In genomic region chr10:97259119-97259518, GRCh38 we compare ENCODE assay signal across 18 cellular contexts. TPM values are rescaled to one million over a fixed set of nuclear protein-coding genes. Genes with fewer than 3 reads are reported as not detected.
A peak's percentile ranks its signal among the peaks of the same experiment; 100 is the strongest.
DNase-seq lines count a peak whose midpoint lies in the region; FAIRE-seq and TF ChIP-seq lines count a peak whose summit lies in the region.
"Had no signal": no experiment of that assay in that cellular context is flagged by ENCODE, and none has a peak within 500 bp of the region (broad histone marks: within the 10 kb centered on the region; RNA-seq: fewer than 3 reads in every experiment).

No MANE protein-coding gene starts in this region.

- H3K4me3 Mint-ChIP-seq in Caco-2 (ENCODE audit: unreplicated experiment) = no peak overlapping the region
- no peak overlapping the region for H3K4me3 Mint-ChIP-seq in T-helper 2 cell treated with Interferon-gamma antibody and Interleukin-4, amounts not matched to agents 5 μg/mL and 100 μg/mL, for 36 hours
- H3K4me3 Mint-ChIP-seq: B cell; CD4-positive, alpha-beta T cell; H9 had no signal

- H3K4me1 ChIP-seq in Caco-2 (peaks cover 9% of the 10 kb centered on the region), Peyer's patch (no peaks in the 10 kb centered on the region), hepatocyte (ENCODE audit: insufficient read depth) (peaks cover 8% of the 10 kb centered on the region), small intestine (ENCODE audit: control insufficient read depth in 2 of 2, insufficient read depth in 1 of 2, low read depth in 1 of 2, low read length in 1 of 2) (peaks cover 0 to 4% of the 10 kb centered on the region in 2 donors)

- H3K27ac Mint-ChIP-seq in Caco-2 (ENCODE audit: unreplicated experiment) = no peak overlapping the region
- no peak overlapping the region for H3K27ac Mint-ChIP-seq in T-helper 2 cell treated with Interferon-gamma antibody and Interleukin-4, amounts not matched to agents 5 μg/mL and 100 μg/mL, for 36 hours
- H3K27ac Mint-ChIP-seq: B cell; CD4-positive, alpha-beta T cell; H9 had no signal

- H3K9me3 Mint-ChIP-seq in Caco-2 (ENCODE audit: unreplicated experiment) = no peaks in the 10 kb centered on the region
- H3K9me3 Mint-ChIP-seq in T-helper 2 cell treated with Interferon-gamma antibody and Interleukin-4, amounts not matched to agents 5 μg/mL and 100 μg/mL, for 36 hours = peaks cover 6% of the 10 kb centered on the region
- H3K9me3 Mint-ChIP-seq: CD4-positive, alpha-beta T cell; H9 had no signal

- no peaks in the 10 kb centered on the region; the same call in 1 of the 2 replicates for H3K36me3 ChIP-seq in Caco-2 (ENCODE audit: control insufficient read depth, insufficient read depth, low read length)
- H3K36me3 ChIP-seq in Peyer's patch = peaks cover 0 to 20% (median 0%) of the 10 kb centered on the region in 3 donors
- H3K36me3 ChIP-seq in hepatocyte (replicated peaks; ENCODE audit: insufficient read depth, low read depth) = no peaks in the 10 kb centered on the region
- peaks cover 0 to 2% of the 10 kb centered on the region in 2 donors for H3K36me3 ChIP-seq in small intestine (ENCODE audit: control insufficient read depth in 2 of 2, insufficient read depth in 2 of 2, low read length in 2 of 2)

- H3K27me3 Mint-ChIP-seq in Caco-2 (ENCODE audit: insufficient read depth, unreplicated experiment) = no peaks in the 10 kb centered on the region
- H3K27me3 Mint-ChIP-seq in T-helper 2 cell treated with Interferon-gamma antibody and Interleukin-4, amounts not matched to agents 5 μg/mL and 100 μg/mL, for 36 hours (ENCODE audit: low read depth) = no peaks in the 10 kb centered on the region
- H3K27me3 Mint-ChIP-seq: B cell; CD4-positive, alpha-beta T cell had no signal

- no peaks in the 10 kb centered on the region for H3K79me2 ChIP-seq in hepatocyte

- H3K27me3 ChIP-seq in Caco-2 (replicated peaks; ENCODE audit: control insufficient read depth, insufficient read depth, low read length) (no peaks in the 10 kb centered on the region), Peyer's patch (no peaks in the 10 kb centered on the region), hepatocyte (no peaks in the 10 kb centered on the region), small intestine (ENCODE audit: control insufficient read depth in 2 of 2, insufficient read depth in 2 of 2, low read length in 2 of 2) (no peaks in the 10 kb centered on the region)

- peak overlapping the region; percentile 21 for H3K4me2 ChIP-seq in hepatocyte

- H3K36me3 Mint-ChIP-seq in Caco-2 (ENCODE audit: insufficient read depth, unreplicated experiment) = no peaks in the 10 kb centered on the region
- peaks cover 42% of the 10 kb centered on the region for H3K36me3 Mint-ChIP-seq in T-helper 2 cell treated with Interferon-gamma antibody and Interleukin-4, amounts not matched to agents 5 μg/mL and 100 μg/mL, for 36 hours (ENCODE audit: low read depth)

- no peaks in the 10 kb centered on the region for H4K20me1 ChIP-seq in hepatocyte (ENCODE audit: insufficient read depth, poor library complexity, severe bottlenecking)

- CTCF ChIA-PET in Caco-2 (lab: Charles Lee) = interaction anchor here (0.6 kb wide), 1 partner anchor 47 kb away, joined by 7 read pairs; no protein-coding TSS in a partner anchor

- no peak for FAIRE-seq in small intestine (lab: Jason Lieb, UNC)
- FAIRE-seq: A204.1, G401.6, GM12891 had no signal

- POLR2A ChIA-PET in Caco-2 (lab: Charles Lee) = interaction anchor here (0.5 to 0.7 kb wide), 3 partner anchors 22 to 372 kb away, joined by 3 to 4 read pairs (median 3); partner anchors contain the start of gene RRP12

- no peaks in the 10 kb centered on the region for H3K9me2 ChIP-seq in hepatocyte (replicated peaks; ENCODE audit: insufficient read depth)

- no peak for TF ChIP-seq POLR2A in Peyer's patch (IDR thresholded peaks at IDR 0.05)

- no peaks in the 10 kb centered on the region for H3K9me3 ChIP-seq in Caco-2
- no peaks in the 10 kb centered on the region for H3K9me3 ChIP-seq in Peyer's patch
- no peaks in the 10 kb centered on the region for H3K9me3 ChIP-seq in hepatocyte (ENCODE audit: low read depth)
- no peaks in the 10 kb centered on the region for H3K9me3 ChIP-seq in small intestine (ENCODE audit: control insufficient read depth, low read depth)

- no TSS peak for BruUV-seq in Caco-2 (replicated peaks; lab: Mats Ljungman, UMichigan)

- DNase-seq in Caco-2 (peak; percentile 14 to 46), Peyer's patch (peak in 1 of 3 donors; percentile 57), hepatocyte (ENCODE audit: low spot score) (peak; percentile 43), small intestine (peak; percentile 96), DMS 273 (lab: John Stamatoyannopoulos, UW; ENCODE audit: unreplicated experiment) (no peak), foreskin fibroblast (no peak)
- DNase-seq in T-helper 2 cell treated with Interferon-gamma antibody and Interleukin-4, amounts not matched to agents 5 μg/mL and 100 μg/mL, for 36 hours (ENCODE audit: low spot score) = no peak
- DNase-seq: C1 segment of cervical spinal cord; CD4-positive, alpha-beta T cell; DMS153; DMS79 treated with DMSO at 0.1 percent for 48 hours; EL; GOT3; H9 had no signal

- TF ChIP-seq CTCF in Caco-2 (IDR thresholded peaks at IDR 0.05; ENCODE audit: insufficient read depth in 1 of 2, low read depth in 1 of 2, low read length in 1 of 2, severe bottlenecking in 1 of 2, unreplicated experiment in 1 of 2) (no peak), Peyer's patch (IDR thresholded peaks at IDR 0.05) (no peak), hepatocyte (IDR thresholded peaks at IDR 0.05; ENCODE audit: poor library complexity) (no peak), foreskin fibroblast (IDR thresholded peaks at IDR 0.05; ENCODE audit: low read depth, low read length) (no peak)

- intact Hi-C loops in Caco-2 (cut with micrococcal nuclease; ENCODE audit: unreplicated experiment) = no loop called here

- peaks cover 6% of the 10 kb centered on the region for H3K4me1 Mint-ChIP-seq in Caco-2 (ENCODE audit: low read depth, unreplicated experiment)
- peaks cover 3% of the 10 kb centered on the region for H3K4me1 Mint-ChIP-seq in T-helper 2 cell treated with Interferon-gamma antibody and Interleukin-4, amounts not matched to agents 5 μg/mL and 100 μg/mL, for 36 hours (ENCODE audit: low read depth)
- H3K4me1 Mint-ChIP-seq: B cell had no signal

- no peak overlapping the region for H2AFZ ChIP-seq in hepatocyte

- H3K4me3 ChIP-seq in Caco-2 (ENCODE audit: low read depth, low read length) = no peak overlapping the region
- H3K4me3 ChIP-seq in Peyer's patch = no peak overlapping the region
- H3K4me3 ChIP-seq in hepatocyte = no peak overlapping the region
- no peak overlapping the region for H3K4me3 ChIP-seq in small intestine (ENCODE audit: low read depth in 1 of 2, low read length in 2 of 2)
- H3K4me3 ChIP-seq in foreskin fibroblast (ENCODE audit: low read depth in 1 of 2, low read length in 2 of 2) = no peak overlapping the region

- WGBS in hepatocyte (ENCODE audit: low lambda C conversion rate, missing lambda C conversion rate) = 85% methylated on average over 1 of the region's 1 CpG
- 13 to 71% (median 69%) methylated on average over 1 of the region's 1 CpG for WGBS in small intestine, 3 donors

- H3K27ac ChIP-seq in Peyer's patch (peak overlapping the region in 3 of 4 donors; percentile 6 to 74 (median 64)), hepatocyte (peak overlapping the region; percentile 83), small intestine (ENCODE audit: low read depth in 1 of 2, low read length in 1 of 2) (peak overlapping the region; percentile 65 to 67)

RNA-seq across cellular contexts. Expression of gene ARHGAP19, which starts 33.3 kb away (rescaled TPM):
- total RNA-seq in Caco-2 (2022) = 13.9 and 15.9 TPM in 2 replicates
- 10 to 100 TPM in 1 of 4 donors, 1 to 10 TPM in 3; 4.9 to 28.9 (median 7.3) TPM for total RNA-seq in Peyer's patch
- total RNA-seq in hepatocyte = 6.4 and 8.7 TPM in 2 replicates
- polyA plus RNA-seq in hepatocyte = 2.7 and 5.0 TPM in 2 replicates
- 1 to 10 TPM; 2.2 to 5.0 (median 2.5) TPM for polyA plus RNA-seq in small intestine

RNA-seq across cellular contexts. Expression of gene FRAT1, which starts 60.0 kb away (rescaled TPM):
- total RNA-seq in Caco-2 (2022) = 2.3 and 2.9 TPM in 2 replicates
- 1 to 10 TPM; 1.7 to 9.7 (median 6.9) TPM for total RNA-seq in Peyer's patch
- 13.8 and 14.2 TPM in 2 replicates for total RNA-seq in hepatocyte
- polyA plus RNA-seq in hepatocyte = 8.1 and 14.2 TPM in 2 replicates
- 1 to 10 TPM; 3.8 to 6.1 (median 5.6) TPM for polyA plus RNA-seq in small intestine

Comparison
In these comparisons a context has a peak if more than half of its experiments do, and no peak if none do; other contexts are left out.
1. DNase-seq: peak in Caco-2 (2 of 2), hepatocyte (single experiment) and small intestine (single experiment); none in DMS 273 (single experiment), foreskin fibroblast (0 of 2) and T-helper 2 cell treated with Interferon-gamma antibody and Interleukin-4, amounts not matched to agents 5 μg/mL and 100 μg/mL, for 36 hours (single experiment).
2. Peak in every context shown above with its lines, with median percentiles within 50 percentile points of each other: H3K27ac ChIP-seq.